ENCODE assay signal across 10 cellular contexts in genomic region chr11:11569936-11570491, GRCh38. TPM values are rescaled to one million over a fixed set of nuclear protein-coding genes. Genes with fewer than 3 reads are reported as not detected.
DNase-seq lines count a peak whose midpoint lies in the region; TF ChIP-seq lines count a peak whose summit lies in the region.
"Had no signal": no experiment of that assay in that cellular context is flagged by ENCODE, and none has a peak within 500 bp of the region (broad histone marks: within the 10 kb centered on the region; RNA-seq: fewer than 3 reads in every experiment).

No MANE protein-coding gene starts in this region.

- peak overlapping the region; percentile 52 for H3K27ac ChIP-seq in RWPE1

- H3K9me3 Mint-ChIP-seq in glutamatergic neuron (ENCODE audit: unreplicated experiment) (peaks cover 10% of the 10 kb centered on the region), osteocyte (ENCODE audit: unreplicated experiment) (no peaks in the 10 kb centered on the region)
- H3K9me3 Mint-ChIP-seq in activated CD4-positive, alpha-beta memory T cell treated with anti-CD3 and anti-CD28 coated beads, Interleukin-2, amount 10 ng/mL, durations not matched to agents 7 days and 5 days, result no peaks in the 10 kb centered on the region

- peak overlapping the region; percentile 60 for H3K27ac Mint-ChIP-seq in glutamatergic neuron (ENCODE audit: unreplicated experiment)
- H3K27ac Mint-ChIP-seq in osteocyte (ENCODE audit: unreplicated experiment), result peak overlapping the region; percentile 46
- H3K27ac Mint-ChIP-seq in activated CD4-positive, alpha-beta memory T cell treated with anti-CD3 and anti-CD28 coated beads, Interleukin-2, amount 10 ng/mL, durations not matched to agents 7 days and 5 days, result no peak overlapping the region

- H3K27me3 Mint-ChIP-seq in glutamatergic neuron (ENCODE audit: unreplicated experiment) (peaks cover 3% of the 10 kb centered on the region), osteocyte (ENCODE audit: unreplicated experiment) (no peaks in the 10 kb centered on the region)
- H3K27me3 Mint-ChIP-seq in activated CD4-positive, alpha-beta memory T cell treated with anti-CD3 and anti-CD28 coated beads, Interleukin-2, amount 10 ng/mL, durations not matched to agents 7 days and 5 days, result peaks cover 4% of the 10 kb centered on the region

- DNase-seq in Ammon's horn (ENCODE audit: low spot score) (peak; percentile 45), RWPE1 (ENCODE audit: low spot score) (peak; percentile 36), glutamatergic neuron (no peak), osteocyte (ENCODE audit: extremely low spot score, unreplicated experiment) (no peak), T-helper 9 cell (no peak), NCI-H1436 treated with DMSO at 0.1 percent for 48 hours (lab: John Stamatoyannopoulos, UW) (no peak), superior temporal gyrus (ENCODE audit: extremely low spot score) (no peak)
- DNase-seq in activated CD4-positive, alpha-beta memory T cell treated with anti-CD3 and anti-CD28 coated beads, Interleukin-2, amount 10 ng/mL, durations not matched to agents 7 days and 5 days, result no peak
- DNase-seq: activated CD4-positive, CD25-positive, alpha-beta regulatory T cell treated with anti-CD3 and anti-CD28 coated beads, Interleukin-2, amount 50 U/mL, for 72 hours; NCI-H446 treated with DMSO at 0.1 percent for 48 hours had no signal

- H3K4me3 Mint-ChIP-seq in glutamatergic neuron (ENCODE audit: unreplicated experiment), result no peak overlapping the region
- H3K4me3 Mint-ChIP-seq in osteocyte (ENCODE audit: unreplicated experiment), result no peak overlapping the region
- no peak overlapping the region for H3K4me3 Mint-ChIP-seq in activated CD4-positive, alpha-beta memory T cell treated with anti-CD3 and anti-CD28 coated beads, Interleukin-2, amount 10 ng/mL, durations not matched to agents 7 days and 5 days

- CTCF ChIA-PET in RWPE1 (lab: Yijun Ruan, JAX), result interaction anchor here (0.5 to 1.9 kb wide), 3 partner anchors 52 to 264 kb away, joined by 3 to 6 read pairs (median 3); partner anchors contain the start of gene GALNT18
- CTCF ChIA-PET in activated CD4-positive, alpha-beta memory T cell treated with anti-CD3 and anti-CD28 coated beads, Interleukin-2, amount 10 ng/mL, durations not matched to agents 7 days and 5 days (lab: Charles Lee), result no interaction called here

- no peaks in the 10 kb centered on the region for H3K36me3 Mint-ChIP-seq in glutamatergic neuron (ENCODE audit: unreplicated experiment)
- H3K36me3 Mint-ChIP-seq in osteocyte (ENCODE audit: unreplicated experiment), result peaks cover 1% of the 10 kb centered on the region
- no peaks in the 10 kb centered on the region for H3K36me3 Mint-ChIP-seq in activated CD4-positive, alpha-beta memory T cell treated with anti-CD3 and anti-CD28 coated beads, Interleukin-2, amount 10 ng/mL, durations not matched to agents 7 days and 5 days (ENCODE audit: low read depth)

- peaks cover 39% of the 10 kb centered on the region for H3K4me1 Mint-ChIP-seq in glutamatergic neuron (ENCODE audit: low read depth, unreplicated experiment)
- peaks cover 24% of the 10 kb centered on the region for H3K4me1 Mint-ChIP-seq in osteocyte (ENCODE audit: unreplicated experiment)
- H3K4me1 Mint-ChIP-seq in activated CD4-positive, alpha-beta memory T cell treated with anti-CD3 and anti-CD28 coated beads, Interleukin-2, amount 10 ng/mL, durations not matched to agents 7 days and 5 days, result peaks cover 19% of the 10 kb centered on the region

- POLR2A ChIA-PET in RWPE1 (lab: Yijun Ruan, JAX; ENCODE audit: low non-redundant PET), result no interaction called here
- POLR2A ChIA-PET in activated CD4-positive, alpha-beta memory T cell treated with anti-CD3 and anti-CD28 coated beads, Interleukin-2, amount 10 ng/mL, durations not matched to agents 7 days and 5 days (lab: Charles Lee), result no interaction called here

- no peak for TF ChIP-seq CTCF in RWPE1 (conservative IDR thresholded peaks at IDR 0.05; ENCODE audit: low read depth)
- TF ChIP-seq CTCF in glutamatergic neuron (IDR thresholded peaks at IDR 0.05; ENCODE audit: partially characterized antibody, unreplicated experiment), result no peak
- no peak for TF ChIP-seq CTCF in osteocyte (IDR thresholded peaks at IDR 0.05)

RNA-seq across cellular contexts. Expression of gene GALNT18, which starts 51.8 kb away (rescaled TPM):
- 76.9 TPM for total RNA-seq in glutamatergic neuron (ENCODE audit: unreplicated experiment)
- total RNA-seq in osteocyte, result 39.8 and 42.5 TPM in 2 replicates
- under 1 TPM; 0.60 to 0.93 TPM for total RNA-seq in activated CD4-positive, alpha-beta memory T cell treated with anti-CD3 and anti-CD28 coated beads, Interleukin-2, amount 10 ng/mL, durations not matched to agents 7 days and 5 days

Comparison
In these comparisons a context has a peak if more than half of its experiments do, and no peak if none do; other contexts are left out.
1. DNase-seq: peak in Ammon's horn (single experiment) and RWPE1 (single experiment); none in glutamatergic neuron (single experiment), osteocyte (single experiment), activated CD4-positive, alpha-beta memory T cell treated with anti-CD3 and anti-CD28 coated beads, Interleukin-2, amount 10 ng/mL, durations not matched to agents 7 days and 5 days (single experiment), T-helper 9 cell (single experiment), NCI-H1436 treated with DMSO at 0.1 percent for 48 hours (single experiment) and superior temporal gyrus (single experiment).
2. RNA of gene GALNT18, which starts 51.8 kb away (total RNA-seq): 76.9 TPM in glutamatergic neuron (single experiment) and 39.8 to 42.5 TPM in osteocyte; 0.60 to 0.93 TPM in activated CD4-positive, alpha-beta memory T cell treated with anti-CD3 and anti-CD28 coated beads, Interleukin-2, amount 10 ng/mL, durations not matched to agents 7 days and 5 days; every median in the first group is over 10 times any median in the second.